In genomic region chr19:30361721-30362120, GRCh38 we compare ENCODE assay signal across 1 cellular context.
TF ChIP-seq lines count a peak whose summit lies in the region.

No MANE protein-coding gene starts in this region.

TF ChIP-seq in H1, 55 proteins besides CTCF, POLR2A, EP300 and RAD21 (continued from another document):
- TF ChIP-seq KDM5A (IDR thresholded peaks at IDR 0.05; ENCODE audit: low read length) = no peak
- TF ChIP-seq GABPA (IDR thresholded peaks at IDR 0.05; ENCODE audit: borderline replicate concordance, insufficient read depth, low read length) = no peak
- TF ChIP-seq HDAC6 (IDR thresholded peaks at IDR 0.05; ENCODE audit: low read depth, low read length) = no peak
TF ChIP-seq in H1: peak in this region for 0.
